ENCODE assay signal across 25 cellular contexts in the genomic region with DNA sequence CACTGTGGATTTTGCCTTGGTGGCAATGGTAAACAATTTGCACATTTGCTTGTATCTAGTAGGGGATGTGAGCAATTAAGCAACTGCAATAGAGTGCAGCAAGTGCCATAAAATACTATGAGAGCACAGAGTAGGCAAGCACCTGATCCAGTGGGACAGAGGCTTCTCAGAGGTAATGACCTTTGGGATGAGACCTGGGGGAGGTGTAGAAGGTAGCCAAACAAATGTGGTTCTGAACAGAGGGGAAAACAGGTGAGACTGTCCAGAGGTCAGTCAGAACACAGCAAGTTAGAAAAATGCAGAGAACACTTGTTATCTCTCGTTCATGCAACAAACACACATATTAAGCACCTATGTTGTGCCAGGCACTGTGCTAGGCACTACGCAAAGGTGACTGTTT.
"Had no signal": no experiment of that assay in that cellular context is flagged by ENCODE, and none has a peak within 500 bp of the region (broad histone marks: within the 10 kb centered on the region; RNA-seq: fewer than 3 reads in every experiment).

No MANE protein-coding gene starts in this region.

- H3K27me3 Mint-ChIP-seq: activated B cell treated with CpG ODN at 0.5 μM for 24 hours had no signal

- H3K36me3 ChIP-seq: breast epithelium, SJSA1 had no signal

- H3K9me3 ChIP-seq: breast epithelium, SJSA1 had no signal

- H3K27me3 ChIP-seq: breast epithelium had no signal

- FAIRE-seq: RCC 7860 had no signal

- DNase-seq: activated B cell treated with CpG ODN at 0.5 μM for 24 hours; activated CD4-positive, alpha-beta T cell treated with anti-CD3 and anti-CD28 coated beads for 1 hour; activated CD4-positive, alpha-beta T cell treated with anti-CD3 and anti-CD28 coated beads, Interleukin-2, amount 10 ng/mL, durations not matched to agents 24 days and 14 days; activated CD4-positive, alpha-beta T cell treated with anti-CD3 and anti-CD28 coated beads, Interleukin-2, amount 50 U/mL, for 48 hours; activated gamma-delta T cell treated with Interleukin-2 at 50 U/mL for 16 hours; activated naive CD4-positive, alpha-beta T cell treated with anti-CD3 and anti-CD28 coated beads, Interleukin-2, amount 10 ng/mL, durations not matched to agents 7 days and 5 days; activated naive CD8-positive, alpha-beta T cell treated with anti-CD3 and anti-CD28 coated beads for 36 hours; activated T-cell treated with anti-CD3 and anti-CD28 coated beads, Interleukin-2, amount 50 U/mL, for 72 hours; caudate nucleus; Kasumi-1; NCI-H1105 treated with DMSO at 0.1 percent for 48 hours; NCI-H1436 treated with DMSO at 0.1 percent for 48 hours; NCI-H187; NCI-H2081; NCI-H510A treated with DMSO at 0.1 percent for 48 hours; NK-92 treated with Interleukin-12 subunit alpha and Interleukin-12 subunit beta, amount 100 ng/mL, for 24 hours; PC-3; SHP77; SW 1271 had no signal

- H3K4me1 ChIP-seq: breast epithelium, SJSA1 had no signal

- H3K9me3 Mint-ChIP-seq: activated B cell treated with CpG ODN at 0.5 μM for 24 hours; activated CD4-positive, alpha-beta T cell treated with anti-CD3 and anti-CD28 coated beads, Interleukin-2, amount 10 ng/mL, durations not matched to agents 24 days and 14 days; activated naive CD4-positive, alpha-beta T cell treated with anti-CD3 and anti-CD28 coated beads, Interleukin-2, amount 10 ng/mL, durations not matched to agents 7 days and 5 days; activated naive CD8-positive, alpha-beta T cell treated with anti-CD3 and anti-CD28 coated beads for 36 hours; activated T-cell treated with anti-CD3 and anti-CD28 coated beads, Interleukin-2, amount 50 U/mL, for 72 hours; activated T-helper 2 cell treated with anti-CD3 and anti-CD28 coated beads, Interferon-gamma antibody, Interleukin-2, Interleukin-4, amounts not matched to agents 10 μg/mL and 5 μg/mL and 100 μg/mL, durations not matched to agents 14 hours and 24 hours and 36 hours; T-helper 1 cell treated with Interleukin-12 subunit alpha and Interleukin-12 subunit beta and Interleukin-4 antibody, amounts not matched to agents 30 μg/mL and 1 μg/mL, for 36 hours had no signal

- H3K27ac ChIP-seq: breast epithelium, SJSA1 had no signal

- H3K4me3 Mint-ChIP-seq: activated B cell treated with CpG ODN at 0.5 μM for 24 hours; activated CD4-positive, alpha-beta T cell treated with anti-CD3 and anti-CD28 coated beads, Interleukin-2, amount 10 ng/mL, durations not matched to agents 24 days and 14 days; activated naive CD4-positive, alpha-beta T cell treated with anti-CD3 and anti-CD28 coated beads, Interleukin-2, amount 10 ng/mL, durations not matched to agents 7 days and 5 days; activated naive CD8-positive, alpha-beta T cell treated with anti-CD3 and anti-CD28 coated beads for 36 hours; activated T-cell treated with anti-CD3 and anti-CD28 coated beads, Interleukin-2, amount 50 U/mL, for 72 hours; T-helper 1 cell treated with Interleukin-12 subunit alpha and Interleukin-12 subunit beta and Interleukin-4 antibody, amounts not matched to agents 30 μg/mL and 1 μg/mL, for 36 hours had no signal

- H3K36me3 Mint-ChIP-seq: activated naive CD4-positive, alpha-beta T cell treated with anti-CD3 and anti-CD28 coated beads, Interleukin-2, amount 10 ng/mL, durations not matched to agents 7 days and 5 days; activated naive CD8-positive, alpha-beta T cell treated with anti-CD3 and anti-CD28 coated beads for 36 hours had no signal

- ATAC-seq: activated T-cell treated with anti-CD3 and anti-CD28 coated beads, Interleukin-2, amount 50 U/mL, for 72 hours; PC-3; SK-N-SH treated with all-trans-retinoic acid at 6 μM for 48 hours had no signal

- H3K27ac Mint-ChIP-seq: activated B cell treated with CpG ODN at 0.5 μM for 24 hours; activated CD4-positive, alpha-beta T cell treated with anti-CD3 and anti-CD28 coated beads, Interleukin-2, amount 10 ng/mL, durations not matched to agents 24 days and 14 days; activated naive CD4-positive, alpha-beta T cell treated with anti-CD3 and anti-CD28 coated beads, Interleukin-2, amount 10 ng/mL, durations not matched to agents 7 days and 5 days; activated naive CD8-positive, alpha-beta T cell treated with anti-CD3 and anti-CD28 coated beads for 36 hours; activated T-cell treated with anti-CD3 and anti-CD28 coated beads, Interleukin-2, amount 50 U/mL, for 72 hours; activated T-helper 2 cell treated with anti-CD3 and anti-CD28 coated beads, Interferon-gamma antibody, Interleukin-2, Interleukin-4, amounts not matched to agents 10 μg/mL and 5 μg/mL and 100 μg/mL, durations not matched to agents 14 hours and 24 hours and 36 hours; T-helper 1 cell treated with Interleukin-12 subunit alpha and Interleukin-12 subunit beta and Interleukin-4 antibody, amounts not matched to agents 30 μg/mL and 1 μg/mL, for 36 hours had no signal

- H3K4me3 ChIP-seq: breast epithelium, SJSA1 had no signal

- H3K4me1 Mint-ChIP-seq: activated B cell treated with CpG ODN at 0.5 μM for 24 hours; activated CD4-positive, alpha-beta T cell treated with anti-CD3 and anti-CD28 coated beads, Interleukin-2, amount 10 ng/mL, durations not matched to agents 24 days and 14 days; activated naive CD4-positive, alpha-beta T cell treated with anti-CD3 and anti-CD28 coated beads, Interleukin-2, amount 10 ng/mL, durations not matched to agents 7 days and 5 days; activated naive CD8-positive, alpha-beta T cell treated with anti-CD3 and anti-CD28 coated beads for 36 hours had no signal
